ENCODE assay signal across 11 cellular contexts in genomic region chr3:73727117-73727802, GRCh38.
DNase-seq lines count a peak whose midpoint lies in the region; ATAC-seq and TF ChIP-seq lines count a peak whose summit lies in the region.
"Had no signal": no experiment of that assay in that cellular context is flagged by ENCODE, and none has a peak within 500 bp of the region (broad histone marks: within the 10 kb centered on the region; RNA-seq: fewer than 3 reads in every experiment).

No MANE protein-coding gene starts in this region.

- intact Hi-C loops in esophagus squamous epithelium (cut with DNase I): no loop called here
- intact Hi-C loops in uterus (cut with DNase I; ENCODE audit: low total_unique reads): no loop called here
- intact Hi-C loops in Caco-2 (cut with micrococcal nuclease; ENCODE audit: unreplicated experiment): no loop called here

- peaks cover 3% of the 10 kb centered on the region for H3K9me3 Mint-ChIP-seq in activated CD4-positive, alpha-beta memory T cell treated with anti-CD3 and anti-CD28 coated beads, Interleukin-2, amount 10 ng/mL, durations not matched to agents 7 days and 5 days
- H3K9me3 Mint-ChIP-seq in Caco-2 (ENCODE audit: unreplicated experiment): no peaks in the 10 kb centered on the region

- no peak for ATAC-seq in HG03039 (IDR thresholded peaks at IDR 0.05; ENCODE audit: unreplicated experiment)

- H3K4me1 ChIP-seq in esophagus squamous epithelium (peaks cover 0 to 31% (median 6%) of the 10 kb centered on the region in 3 donors), muscle layer of colon (ENCODE audit: insufficient read depth, low read length) (peaks cover 19% of the 10 kb centered on the region), uterus (peaks cover 4 to 7% of the 10 kb centered on the region in 2 donors), Caco-2 (no peaks in the 10 kb centered on the region; the same call in 1 of the 2 replicates)
- H3K4me1 ChIP-seq: thyroid gland had no signal

- TF ChIP-seq CTCF in esophagus squamous epithelium (IDR thresholded peaks at IDR 0.05) (no peak), uterus (IDR thresholded peaks at IDR 0.05) (no peak), Caco-2 (IDR thresholded peaks at IDR 0.05; ENCODE audit: insufficient read depth in 1 of 2, low read depth in 1 of 2, low read length in 1 of 2, severe bottlenecking in 1 of 2, unreplicated experiment in 1 of 2) (no peak)

- no peaks in the 10 kb centered on the region for H3K9me3 ChIP-seq in esophagus squamous epithelium
- no peaks in the 10 kb centered on the region for H3K9me3 ChIP-seq in muscle layer of colon (ENCODE audit: low read length)
- no peaks in the 10 kb centered on the region for H3K9me3 ChIP-seq in uterus
- no peaks in the 10 kb centered on the region for H3K9me3 ChIP-seq in Caco-2
- H3K9me3 ChIP-seq: neutrophil, thyroid gland had no signal

- H3K27me3 ChIP-seq in esophagus squamous epithelium (no peaks in the 10 kb centered on the region), muscle layer of colon (ENCODE audit: control insufficient read depth in 1 of 2, insufficient read depth in 2 of 2, low read length in 2 of 2) (no peaks in the 10 kb centered on the region), uterus (no peaks in the 10 kb centered on the region), Caco-2 (replicated peaks; ENCODE audit: control insufficient read depth, insufficient read depth, low read length) (no peaks in the 10 kb centered on the region)
- H3K27me3 ChIP-seq: neutrophil, thyroid gland had no signal

- no peak overlapping the region for H3K4me3 Mint-ChIP-seq in activated CD4-positive, alpha-beta memory T cell treated with anti-CD3 and anti-CD28 coated beads, Interleukin-2, amount 10 ng/mL, durations not matched to agents 7 days and 5 days
- H3K4me3 Mint-ChIP-seq in Caco-2 (ENCODE audit: unreplicated experiment): no peak overlapping the region

- peak overlapping the region in 3 of 4 donors; percentile 31 to 78 (median 74) for H3K27ac ChIP-seq in esophagus squamous epithelium
- peak overlapping the region; percentile 69 for H3K27ac ChIP-seq in muscle layer of colon (ENCODE audit: low read depth, low read length)
- peak overlapping the region; percentile 79 to 87 for H3K27ac ChIP-seq in uterus
- H3K27ac ChIP-seq: neutrophil, VCaP had no signal

- DNase-seq in RPMI7951 (ENCODE audit: low read depth) (peak; percentile 90), esophagus squamous epithelium (lab: John Stamatoyannopoulos, UW) (no peak), uterus (peak; percentile 60 to 70), Caco-2 (no peak)
- DNase-seq in activated CD4-positive, alpha-beta memory T cell treated with anti-CD3 and anti-CD28 coated beads, Interleukin-2, amount 10 ng/mL, durations not matched to agents 7 days and 5 days: no peak

- no peak for TF ChIP-seq POLR2A in esophagus squamous epithelium (IDR thresholded peaks at IDR 0.05)
- no peak for TF ChIP-seq POLR2A in uterus (IDR thresholded peaks at IDR 0.05)

- H3K36me3 ChIP-seq in esophagus squamous epithelium: no peaks in the 10 kb centered on the region
- no peaks in the 10 kb centered on the region for H3K36me3 ChIP-seq in muscle layer of colon (ENCODE audit: insufficient read depth, low read length)
- no peaks in the 10 kb centered on the region for H3K36me3 ChIP-seq in uterus
- no peaks in the 10 kb centered on the region for H3K36me3 ChIP-seq in Caco-2 (ENCODE audit: control insufficient read depth, insufficient read depth, low read length)
- H3K36me3 ChIP-seq: neutrophil, thyroid gland had no signal

- no peak overlapping the region for H3K9ac ChIP-seq in muscle layer of colon (ENCODE audit: low read length)

- no peaks in the 10 kb centered on the region for H3K36me3 Mint-ChIP-seq in activated CD4-positive, alpha-beta memory T cell treated with anti-CD3 and anti-CD28 coated beads, Interleukin-2, amount 10 ng/mL, durations not matched to agents 7 days and 5 days (ENCODE audit: low read depth)
- H3K36me3 Mint-ChIP-seq in Caco-2 (ENCODE audit: insufficient read depth, unreplicated experiment): no peaks in the 10 kb centered on the region

- no peaks in the 10 kb centered on the region for H3K27me3 Mint-ChIP-seq in activated CD4-positive, alpha-beta memory T cell treated with anti-CD3 and anti-CD28 coated beads, Interleukin-2, amount 10 ng/mL, durations not matched to agents 7 days and 5 days
- H3K27me3 Mint-ChIP-seq in Caco-2 (ENCODE audit: insufficient read depth, unreplicated experiment): no peaks in the 10 kb centered on the region

- H3K4me1 Mint-ChIP-seq in activated CD4-positive, alpha-beta memory T cell treated with anti-CD3 and anti-CD28 coated beads, Interleukin-2, amount 10 ng/mL, durations not matched to agents 7 days and 5 days: no peaks in the 10 kb centered on the region
- no peaks in the 10 kb centered on the region for H3K4me1 Mint-ChIP-seq in Caco-2 (ENCODE audit: low read depth, unreplicated experiment)

- POLR2A ChIA-PET in activated CD4-positive, alpha-beta memory T cell treated with anti-CD3 and anti-CD28 coated beads, Interleukin-2, amount 10 ng/mL, durations not matched to agents 7 days and 5 days (lab: Charles Lee): no interaction called here
- POLR2A ChIA-PET in Caco-2 (lab: Charles Lee): no interaction called here

- CTCF ChIA-PET in activated CD4-positive, alpha-beta memory T cell treated with anti-CD3 and anti-CD28 coated beads, Interleukin-2, amount 10 ng/mL, durations not matched to agents 7 days and 5 days (lab: Charles Lee): no interaction called here
- CTCF ChIA-PET in Caco-2 (lab: Charles Lee): no interaction called here

- no peak overlapping the region for H3K27ac Mint-ChIP-seq in activated CD4-positive, alpha-beta memory T cell treated with anti-CD3 and anti-CD28 coated beads, Interleukin-2, amount 10 ng/mL, durations not matched to agents 7 days and 5 days
- no peak overlapping the region for H3K27ac Mint-ChIP-seq in Caco-2 (ENCODE audit: unreplicated experiment)

- WGBS in esophagus squamous epithelium, 2 donors: 48 to 59% methylated on average over 7 to 8 of the region's 8 CpGs

- H3K4me3 ChIP-seq in esophagus squamous epithelium (no peak overlapping the region), muscle layer of colon (ENCODE audit: low read depth in 1 of 2, low read length in 2 of 2) (no peak overlapping the region), uterus (no peak overlapping the region), Caco-2 (ENCODE audit: low read depth, low read length) (no peak overlapping the region)
- H3K4me3 ChIP-seq: coronary artery, thyroid gland had no signal

- BruUV-seq in Caco-2 (replicated peaks; lab: Mats Ljungman, UMichigan): no TSS peak

Comparison
In these comparisons a context has a peak if more than half of its experiments do, and no peak if none do; other contexts are left out.
1. DNase-seq: peak in RPMI7951 (single experiment) and uterus (2 of 2); none in esophagus squamous epithelium (single experiment), activated CD4-positive, alpha-beta memory T cell treated with anti-CD3 and anti-CD28 coated beads, Interleukin-2, amount 10 ng/mL, durations not matched to agents 7 days and 5 days (single experiment) and Caco-2 (0 of 2).
2. Peak in every context shown above with its lines, with median percentiles within 50 percentile points of each other: H3K27ac ChIP-seq.